In the genomic region with DNA sequence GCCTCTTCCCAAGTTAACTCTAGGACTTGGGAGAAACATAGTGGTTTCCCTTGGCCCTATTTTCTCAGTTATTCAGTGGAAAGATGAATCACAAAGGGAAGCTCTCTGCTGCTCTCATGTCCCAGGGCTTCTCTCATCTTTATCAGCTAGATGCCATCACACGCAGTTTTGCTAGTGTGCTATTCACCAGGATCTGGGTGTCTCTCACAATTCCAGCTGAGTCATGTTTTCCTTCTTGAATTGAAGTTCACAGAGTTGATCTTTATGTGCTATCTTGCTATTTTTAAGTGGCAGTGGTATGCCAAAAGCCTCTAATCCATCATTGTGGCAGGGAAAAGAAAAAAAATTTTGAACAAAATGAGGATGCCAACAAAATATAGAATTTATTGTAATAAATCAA, we compare ENCODE assay signal across 28 cellular contexts.
DNase-seq lines count a peak whose midpoint lies in the region; ATAC-seq, FAIRE-seq and TF ChIP-seq lines count a peak whose summit lies in the region.
"Had no signal": no experiment of that assay in that cellular context is flagged by ENCODE, and none has a peak within 500 bp of the region (broad histone marks: within the 10 kb centered on the region; RNA-seq: fewer than 3 reads in every experiment).

No MANE protein-coding gene starts in this region.

- ATAC-seq in A549: no peak
- no peak for ATAC-seq in GM18861 (IDR thresholded peaks at IDR 0.05; ENCODE audit: unreplicated experiment)
- ATAC-seq: activated CD8-positive, alpha-beta T cell treated with anti-CD3 and anti-CD28 coated beads for 36 hours; esophagus mucosa; left colon; natural killer cell; stimulated activated effector memory CD8-positive, alpha-beta T cell treated with anti-CD3 and anti-CD28 coated beads, Interleukin-12 subunit alpha, Interleukin-12 subunit beta, amount 100 ng/mL, for 72 hours had no signal

- POLR2A ChIA-PET in A549 (lab: Yijun Ruan, JAX): no interaction called here

- 68% methylated on average over 1 of the region's 1 CpG for WGBS in A549 (ENCODE audit: missing lambda C conversion rate)

- no peak overlapping the region for H3K4me2 ChIP-seq in A549

- no peak for TF ChIP-seq CTCF in A549 (IDR thresholded peaks at IDR 0.05)
- peak; percentile 28 for TF ChIP-seq CTCF in brain microvascular endothelial cell (IDR thresholded peaks at IDR 0.05; ENCODE audit: low read depth, low read length, missing control alignments)

- H3K4me1 ChIP-seq in A549: no peaks in the 10 kb centered on the region
- H3K4me1 ChIP-seq: adrenal gland, suprapubic skin had no signal

- no peak for TF ChIP-seq RAD21 in A549 (conservative IDR thresholded peaks at IDR 0.05 in 1 of 2, IDR thresholded peaks at IDR 0.05 in 1 of 2)

- H3K27me3 ChIP-seq in brain microvascular endothelial cell (replicated peaks): no peaks in the 10 kb centered on the region
- H3K27me3 ChIP-seq: adrenal gland, suprapubic skin had no signal

- FAIRE-seq in A549 (lab: Jason Lieb, UNC) (no peak), H54 (lab: Jason Lieb, UNC) (peak; percentile 38)
- FAIRE-seq: G401.6, urothelium cell line had no signal

- TF ChIP-seq POLR2A in A549 (IDR thresholded peaks at IDR 0.05; ENCODE audit: low read length) (no peak), H54 (IDR thresholded peaks at IDR 0.05; ENCODE audit: low read depth, low read length) (no peak)

- DNase-seq in A549 (ENCODE audit: low read depth in 1 of 2, low spot score in 1 of 2): no peak
- DNase-seq in H54 (ENCODE audit: insufficient read length, low spot score): no peak
- DNase-seq in brain microvascular endothelial cell: peak; percentile 90
- peak; percentile 17 for DNase-seq in foreskin melanocyte
- DNase-seq in stimulated activated CD4-positive, alpha-beta T cell treated with anti-CD3 and anti-CD28 coated beads, Interleukin-4, amount 100 ng/mL, for 1 hour: no peak
- DNase-seq in germinal center (ENCODE audit: low spot score): no peak
- DNase-seq in RPMI8226: no peak
- DNase-seq: activated CD4-positive, CD25-positive, alpha-beta regulatory T cell treated with anti-CD3 and anti-CD28 coated beads, Interleukin-2, amount 50 U/mL, for 72 hours; activated CD8-positive, alpha-beta T cell treated with anti-CD3 and anti-CD28 coated beads for 36 hours; activated T-cell treated with anti-CD3 and anti-CD28 coated beads for 4 hours; adrenal gland; DMS 273 treated with DMSO at 0.1 percent for 48 hours; effector CD4-positive, alpha-beta T cell; glutamatergic neuron; Kasumi-1; left colon; natural killer cell; NCI-H1092; NCI-H1930; NCI-H2227 treated with DMSO at 0.1 percent for 48 hours; NCI-H82; Right ventricle myocardium superior had no signal

- H3K27ac ChIP-seq in A549 (no peak overlapping the region), brain microvascular endothelial cell (peak overlapping the region; percentile 37)
- H3K27ac ChIP-seq: adrenal gland, suprapubic skin had no signal

- TF ChIP-seq EP300 in A549 (IDR thresholded peaks at IDR 0.05): no peak

- CTCF ChIA-PET in A549 (lab: Yijun Ruan, JAX): no interaction called here

- peaks cover 9% of the 10 kb centered on the region; the same call in 1 of the 3 replicates for H3K9me3 ChIP-seq in A549
- H3K9me3 ChIP-seq: adrenal gland had no signal

- H3K4me3 ChIP-seq in A549 (no peak overlapping the region), brain microvascular endothelial cell (ENCODE audit: low read depth, low read length) (no peak overlapping the region)
- H3K4me3 ChIP-seq: adrenal gland, suprapubic skin had no signal

- in situ Hi-C loops in brain microvascular endothelial cell (cut with HindIII; ENCODE audit: low pct_ligation_motif_present, low sequenced_read_pairs): no loop called here

- H3K36me3 ChIP-seq in brain microvascular endothelial cell (replicated peaks): no peaks in the 10 kb centered on the region
- H3K36me3 ChIP-seq: adrenal gland, suprapubic skin had no signal

TF ChIP-seq in A549, 52 proteins besides CTCF, POLR2A, EP300 and RAD21:
- TF ChIP-seq MAFK (IDR thresholded peaks at IDR 0.05; ENCODE audit: partially characterized antibody): peak; percentile 47
- TF ChIP-seq E2F6 (IDR thresholded peaks at IDR 0.05; ENCODE audit: borderline replicate concordance, low read depth): no peak
- 0 out of 2 replicates have a peak, but pooled peaks have one; percentile 17 for TF ChIP-seq NFE2L2 (conservative IDR thresholded peaks at IDR 0.05; ENCODE audit: low read length)
- no peak for TF ChIP-seq ZFP36 (IDR thresholded peaks at IDR 0.05; ENCODE audit: borderline replicate concordance, partially characterized antibody)
TF ChIP-seq in A549: peak in this region for 2.

Comparison
In these comparisons a context has a peak if more than half of its experiments do, and no peak if none do; other contexts are left out.
1. DNase-seq: peak in brain microvascular endothelial cell (single experiment) and foreskin melanocyte (single experiment); none in A549 (0 of 2), H54 (single experiment), stimulated activated CD4-positive, alpha-beta T cell treated with anti-CD3 and anti-CD28 coated beads, Interleukin-4, amount 100 ng/mL, for 1 hour (single experiment), germinal center (single experiment) and RPMI8226 (single experiment).